In genomic region chr1:23916209-23917131, GRCh38 we compare ENCODE assay signal across 8 cellular contexts. TPM values are rescaled to one million over a fixed set of nuclear protein-coding genes. Genes with fewer than 3 reads are reported as not detected.
DNase-seq lines count a peak whose midpoint lies in the region; ATAC-seq and TF ChIP-seq lines count a peak whose summit lies in the region.

No MANE protein-coding gene starts in this region.

- peak; percentile 66 for ATAC-seq in HG03521 (IDR thresholded peaks at IDR 0.05; ENCODE audit: unreplicated experiment)
- ATAC-seq in activated T-helper 17 cell treated with anti-CD3 and anti-CD28 coated beads, Interleukin-2, amount 50 U/mL, for 72 hours (replicated peaks) = peak; percentile 82

- H3K36me3 Mint-ChIP-seq in activated T-helper 17 cell treated with anti-CD3 and anti-CD28 coated beads, Interleukin-2, amount 50 U/mL, for 72 hours (ENCODE audit: low read depth) = no peaks in the 10 kb centered on the region

- H3K4me1 Mint-ChIP-seq in activated T-helper 17 cell treated with anti-CD3 and anti-CD28 coated beads, Interleukin-2, amount 50 U/mL, for 72 hours = no peaks in the 10 kb centered on the region

- in situ Hi-C loops in GM13977 (cut with MboI; ENCODE audit: low pct_unique_long_range_greater_than_20kb, low sequenced_read_pairs, unreplicated experiment) = loop anchor here (5.0 kb wide), 1 partner anchor 109 kb away; no protein-coding TSS in a partner anchor

- DNase-seq in AG08395 (ENCODE audit: low spot score) (peak; percentile 70), GM13977 (ENCODE audit: low spot score) (peak; percentile 82), OCI-M1 (lab: John Stamatoyannopoulos, UW) (peak; percentile 89), head of caudate nucleus (peak in 39 of 42 donors; percentile 18 to 72 (median 43)), posterior cingulate gyrus (peak in 9 of 10 donors; percentile 16 to 92 (median 34)), cortex of kidney (lab: John Stamatoyannopoulos, UW) (no peak)

- H3K27ac Mint-ChIP-seq in activated T-helper 17 cell treated with anti-CD3 and anti-CD28 coated beads, Interleukin-2, amount 50 U/mL, for 72 hours = no peak overlapping the region

- no peaks in the 10 kb centered on the region for H3K9me3 Mint-ChIP-seq in activated T-helper 17 cell treated with anti-CD3 and anti-CD28 coated beads, Interleukin-2, amount 50 U/mL, for 72 hours

- intact Hi-C loops in head of caudate nucleus (cut with DNase I) = no loop called here
- intact Hi-C loops in posterior cingulate gyrus (cut with DNase I) = loop anchor here (1.0 kb wide), 1 partner anchor 144 kb away; no protein-coding TSS in a partner anchor

- no peak overlapping the region for H3K4me3 Mint-ChIP-seq in activated T-helper 17 cell treated with anti-CD3 and anti-CD28 coated beads, Interleukin-2, amount 50 U/mL, for 72 hours

- peak; percentile 88 for TF ChIP-seq CTCF in GM13977 (IDR thresholded peaks at IDR 0.05; ENCODE audit: extremely low read depth, insufficient read depth, missing control alignments)

- no peaks in the 10 kb centered on the region for H3K27me3 Mint-ChIP-seq in activated T-helper 17 cell treated with anti-CD3 and anti-CD28 coated beads, Interleukin-2, amount 50 U/mL, for 72 hours

RNA-seq across cellular contexts. Expression of gene CNR2, which starts 3.3 kb away (rescaled TPM):
- total RNA-seq in activated T-helper 17 cell treated with anti-CD3 and anti-CD28 coated beads, Interleukin-2, amount 50 U/mL, for 72 hours = under 1 TPM; 0.04 to 0.08 TPM

RNA-seq across cellular contexts. Expression of gene PNRC2, which starts 43.2 kb away (rescaled TPM):
- 100 to 1,000 TPM; 112 to 125 TPM for total RNA-seq in activated T-helper 17 cell treated with anti-CD3 and anti-CD28 coated beads, Interleukin-2, amount 50 U/mL, for 72 hours

RNA-seq across cellular contexts. Expression of gene FUCA1, which starts 48.4 kb away (rescaled TPM):
- total RNA-seq in activated T-helper 17 cell treated with anti-CD3 and anti-CD28 coated beads, Interleukin-2, amount 50 U/mL, for 72 hours = 1 to 10 TPM; 4.8 to 5.2 TPM
